25 cellular contexts compared by ENCODE assay signal in the genomic region with DNA sequence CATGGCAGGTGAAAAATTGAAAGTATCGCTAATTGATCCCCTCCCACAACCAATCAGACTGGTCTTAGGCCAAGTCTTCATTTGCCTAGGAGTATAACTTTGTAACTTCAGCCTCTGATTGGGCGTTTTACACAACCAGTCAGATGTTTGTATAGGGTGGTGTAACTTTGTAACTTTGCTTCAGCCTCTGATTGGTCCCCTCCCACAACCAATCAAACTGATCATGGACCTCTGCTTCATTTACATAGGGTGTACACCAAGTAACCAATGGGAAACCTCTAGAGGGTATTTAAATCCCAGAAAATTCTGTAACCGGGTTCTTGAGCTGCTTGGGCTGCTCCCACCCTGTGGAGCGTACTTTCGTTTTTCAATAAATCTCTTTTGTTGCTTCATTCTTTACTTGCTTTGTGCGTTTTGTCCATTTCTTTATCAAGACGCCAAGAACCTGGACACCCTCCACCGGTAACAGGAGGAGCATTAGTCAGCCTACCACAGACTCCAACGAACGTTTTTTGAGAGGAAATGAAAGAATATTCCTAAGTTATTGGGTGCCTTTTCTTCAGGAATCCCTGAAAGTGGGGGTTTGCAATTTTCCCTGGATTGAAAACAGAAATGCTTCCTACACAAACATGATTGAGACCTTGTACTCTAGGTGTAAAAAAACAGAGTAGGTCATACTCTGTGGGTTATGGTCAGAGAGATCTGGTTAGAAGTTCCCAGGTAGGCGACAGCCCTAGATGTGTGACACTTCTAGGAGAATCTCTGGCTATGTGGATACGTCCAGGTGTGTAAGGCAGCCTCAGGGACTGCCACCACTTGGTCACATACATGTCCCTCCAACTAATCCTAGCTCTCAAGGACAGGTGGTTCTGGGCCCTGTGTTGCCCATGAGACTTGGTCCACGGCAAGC. TPM values are rescaled to one million over a fixed set of nuclear protein-coding genes. Genes with fewer than 3 reads are reported as not detected.
A peak's percentile ranks its signal among the peaks of the same experiment; 100 is the strongest.
DNase-seq lines count a peak whose midpoint lies in the region; ATAC-seq and TF ChIP-seq lines count a peak whose summit lies in the region.
"Had no signal": no experiment of that assay in that cellular context is flagged by ENCODE, and none has a peak within 500 bp of the region (broad histone marks: within the 10 kb centered on the region; RNA-seq: fewer than 3 reads in every experiment).

No MANE protein-coding gene starts in this region.

- H3K4me3 Mint-ChIP-seq in activated B cell treated with CpG ODN at 0.5 μM for 24 hours: no peak overlapping the region
- H3K4me3 Mint-ChIP-seq: type B pancreatic cell had no signal

- intact Hi-C loops in activated B cell treated with CpG ODN at 0.5 μM for 24 hours (cut with micrococcal nuclease): no loop called here
- intact Hi-C loops in left cardiac atrium (cut with DNase I): no loop called here

- CTCF ChIA-PET in activated B cell treated with CpG ODN at 0.5 μM for 24 hours (lab: Charles Lee): interaction anchor here (2.7 kb wide), 1 partner anchor 24 kb away, joined by 7 read pairs; no protein-coding TSS in a partner anchor

- H3K9me3 Mint-ChIP-seq in activated B cell treated with CpG ODN at 0.5 μM for 24 hours: no peaks in the 10 kb centered on the region
- H3K9me3 Mint-ChIP-seq: type B pancreatic cell had no signal

- no peaks in the 10 kb centered on the region for H3K27me3 Mint-ChIP-seq in activated B cell treated with CpG ODN at 0.5 μM for 24 hours

- DNase-seq in HT1080 (ENCODE audit: low read depth) (peak; percentile 35), activated B cell treated with CpG ODN at 0.5 μM for 24 hours (no peak), left lobe of liver (ENCODE audit: low spot score) (no peak), left cardiac atrium (no peak), NCI-H1930 (lab: John Stamatoyannopoulos, UW) (no peak)
- DNase-seq: activated naive CD4-positive, alpha-beta T cell treated with Interleukin-2 at 50 U/mL for 16 hours; aorta; gastrocnemius medialis; GM23248; Karpas-422; left ventricle myocardium inferior; NCI-H1417 treated with DMSO at 0.1 percent for 48 hours; NCI-H2171 treated with DMSO at 0.1 percent for 48 hours; nucleus accumbens; Peyer's patch; right cardiac atrium; SK-N-SH; stimulated activated naive CD8-positive, alpha-beta T cell treated with anti-CD3 and anti-CD28 coated beads, Interleukin-15, Interleukin-2, amounts not matched to agents 100 U/mL and 50 U/mL, for 24 hours had no signal

- ATAC-seq in activated B cell treated with CpG ODN at 0.5 μM for 24 hours (ENCODE audit: low read depth) (no peak), left lobe of liver (peak; percentile 62), HG03196 (IDR thresholded peaks at IDR 0.05; ENCODE audit: unreplicated experiment) (no peak), left cardiac atrium (no peak), GM19452 (IDR thresholded peaks at IDR 0.05; ENCODE audit: unreplicated experiment) (no peak)
- ATAC-seq: gastrocnemius medialis; right cardiac atrium; stimulated activated naive CD8-positive, alpha-beta T cell treated with anti-CD3 and anti-CD28 coated beads, Interleukin-15, Interleukin-2, amounts not matched to agents 100 U/mL and 50 U/mL, for 24 hours had no signal

- peak overlapping the region; percentile 40; the same call in 1 of the 2 replicates for H3K27ac ChIP-seq in 22Rv1
- H3K27ac ChIP-seq: coronary artery, epithelial cell of prostate, GM23248, HL-60, left ventricle myocardium inferior, Peyer's patch had no signal

- H3K27ac Mint-ChIP-seq in activated B cell treated with CpG ODN at 0.5 μM for 24 hours: peak overlapping the region; percentile 50
- H3K27ac Mint-ChIP-seq: type B pancreatic cell had no signal

- TF ChIP-seq CTCF in 22Rv1 (IDR thresholded peaks at IDR 0.05): no peak
- TF ChIP-seq CTCF in activated B cell treated with CpG ODN at 0.5 μM for 24 hours (IDR thresholded peaks at IDR 0.05): no peak

- H3K36me3 Mint-ChIP-seq in activated B cell treated with CpG ODN at 0.5 μM for 24 hours (ENCODE audit: low read depth): peaks cover 38% of the 10 kb centered on the region

- POLR2A ChIA-PET in activated B cell treated with CpG ODN at 0.5 μM for 24 hours (lab: Charles Lee): interaction anchor here (0.6 kb wide), 1 partner anchor 24 kb away, joined by 17 read pairs; no protein-coding TSS in a partner anchor

- peaks cover 24% of the 10 kb centered on the region for H3K4me1 Mint-ChIP-seq in activated B cell treated with CpG ODN at 0.5 μM for 24 hours

RNA-seq across cellular contexts. Expression of gene SACM1L, which starts 5.5 kb away (rescaled TPM):
- total RNA-seq in HT1080 (2014; rRNA removed; shearing (Covaris generic)): 29.5 and 33.1 TPM in 2 replicates
- 23.6 and 28.1 TPM in 2 replicates for polyA plus RNA-seq in HT1080 (2015; cell fraction: cytosol; rRNA removed)
- 55.2 and 59.8 TPM in 2 replicates for polyA plus RNA-seq in HT1080 (2015; cell fraction: nucleus; rRNA removed)
- total RNA-seq in activated B cell treated with CpG ODN at 0.5 μM for 24 hours (43.1 and 55.5 TPM in 2 replicates), left lobe of liver (19.7 TPM), left cardiac atrium (10 to 100 TPM; 26.9 to 32.1 TPM)
